In the genomic region with DNA sequence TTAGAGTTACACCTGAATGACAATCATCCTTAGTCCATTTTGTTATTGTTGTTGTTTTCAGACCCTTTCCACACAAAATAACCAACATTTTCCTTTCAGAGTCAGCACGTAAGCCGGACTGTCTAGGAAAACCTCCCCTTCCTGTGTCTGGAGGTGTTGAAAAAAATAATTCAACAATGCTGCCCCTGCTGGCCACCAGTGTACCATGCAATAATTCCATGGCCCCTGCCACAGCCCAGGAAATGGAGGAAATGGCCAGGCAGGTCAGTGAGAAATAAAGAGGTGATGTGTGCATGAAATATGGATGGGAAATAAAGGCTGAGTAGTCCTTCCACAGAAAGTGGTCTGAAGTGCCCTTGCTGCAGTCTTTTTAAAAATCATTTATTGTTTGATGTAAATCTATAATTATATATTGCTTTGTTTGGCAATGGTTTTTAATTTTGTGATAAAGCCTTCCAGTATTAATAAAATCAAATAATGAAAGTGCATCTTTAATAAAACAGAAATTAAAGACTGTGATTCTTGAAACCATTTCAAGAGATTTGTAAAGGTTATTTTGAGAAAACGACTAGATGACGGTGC, we compare ENCODE assay signal across 8 cellular contexts.
DNase-seq lines count a peak whose midpoint lies in the region; ATAC-seq and TF ChIP-seq lines count a peak whose summit lies in the region.

No MANE protein-coding gene starts in this region.

- no peaks in the 10 kb centered on the region for H3K4me1 ChIP-seq in DOHH2 (ENCODE audit: control insufficient read depth, low read length)

- peak; percentile 66 for TF ChIP-seq CTCF in DOHH2 (IDR thresholded peaks at IDR 0.05; ENCODE audit: low read depth, low read length, poor library complexity, severe bottlenecking)
- peak; percentile 20 for TF ChIP-seq CTCF in foreskin fibroblast (IDR thresholded peaks at IDR 0.05; ENCODE audit: low read depth, low read length)

- ATAC-seq in GM21447 (IDR thresholded peaks at IDR 0.05; ENCODE audit: unreplicated experiment) = peak; percentile 83
- no peak for ATAC-seq in effector memory CD8-positive, alpha-beta T cell (replicated peaks)
- no peak for ATAC-seq in GM18505 (IDR thresholded peaks at IDR 0.05; ENCODE audit: unreplicated experiment)

- H3K9me3 ChIP-seq in DOHH2 (ENCODE audit: control insufficient read depth, insufficient read depth, low read length) = no peaks in the 10 kb centered on the region

- H3K36me3 Mint-ChIP-seq in effector memory CD8-positive, alpha-beta T cell (ENCODE audit: insufficient read depth) = no peaks in the 10 kb centered on the region

- no peaks in the 10 kb centered on the region for H4K20me1 ChIP-seq in DOHH2 (ENCODE audit: control insufficient read depth, insufficient read depth, low read depth, low read length)

- no peak overlapping the region for H3K4me2 ChIP-seq in DOHH2 (ENCODE audit: low read length)

- no peaks in the 10 kb centered on the region for H3K9me2 ChIP-seq in DOHH2 (replicated peaks; ENCODE audit: control insufficient read depth, low read length)

- H3K79me2 ChIP-seq in DOHH2 (ENCODE audit: control insufficient read depth, low read length) = no peaks in the 10 kb centered on the region

- no peaks in the 10 kb centered on the region for H3F3A ChIP-seq in DOHH2 (ENCODE audit: control insufficient read depth, insufficient read depth)

- no peak overlapping the region for H3K27ac Mint-ChIP-seq in effector memory CD8-positive, alpha-beta T cell

- H3K9me3 Mint-ChIP-seq in effector memory CD8-positive, alpha-beta T cell = peaks cover 0 to 5% of the 10 kb centered on the region in 2 donors

- H3K4me3 Mint-ChIP-seq in effector memory CD8-positive, alpha-beta T cell = no peak overlapping the region

- TF ChIP-seq POLR2A in GM18505 (IDR thresholded peaks at IDR 0.05; ENCODE audit: borderline replicate concordance, extremely low read depth, insufficient read depth, insufficient read length) = no peak

- no peaks in the 10 kb centered on the region for H3K36me3 ChIP-seq in DOHH2 (ENCODE audit: control insufficient read depth, low read length)

- no peaks in the 10 kb centered on the region for H3K27me3 ChIP-seq in DOHH2 (ENCODE audit: control insufficient read depth, low read length)

- DNase-seq in NCI-H69 (lab: John Stamatoyannopoulos, UW) (peak; percentile 68), foreskin fibroblast (no peak), SKM-1 (lab: John Stamatoyannopoulos, UW; ENCODE audit: unreplicated experiment) (no peak), NOMO-1 (lab: John Stamatoyannopoulos, UW; ENCODE audit: unreplicated experiment in 2 of 2) (no peak)
- DNase-seq in effector memory CD8-positive, alpha-beta T cell = no peak

- H3K27ac ChIP-seq in DOHH2 (ENCODE audit: low read depth, low read length) = no peak overlapping the region

- no peaks in the 10 kb centered on the region for H3K4me1 Mint-ChIP-seq in effector memory CD8-positive, alpha-beta T cell (ENCODE audit: low read depth in 2 of 2)

- no peaks in the 10 kb centered on the region for H3K27me3 Mint-ChIP-seq in effector memory CD8-positive, alpha-beta T cell

- H3K4me3 ChIP-seq in DOHH2 (ENCODE audit: low read length) (no peak overlapping the region), foreskin fibroblast (ENCODE audit: low read depth in 1 of 2, low read length in 2 of 2) (no peak overlapping the region)
